ENCODE assay signal across 12 cellular contexts in the genomic region with DNA sequence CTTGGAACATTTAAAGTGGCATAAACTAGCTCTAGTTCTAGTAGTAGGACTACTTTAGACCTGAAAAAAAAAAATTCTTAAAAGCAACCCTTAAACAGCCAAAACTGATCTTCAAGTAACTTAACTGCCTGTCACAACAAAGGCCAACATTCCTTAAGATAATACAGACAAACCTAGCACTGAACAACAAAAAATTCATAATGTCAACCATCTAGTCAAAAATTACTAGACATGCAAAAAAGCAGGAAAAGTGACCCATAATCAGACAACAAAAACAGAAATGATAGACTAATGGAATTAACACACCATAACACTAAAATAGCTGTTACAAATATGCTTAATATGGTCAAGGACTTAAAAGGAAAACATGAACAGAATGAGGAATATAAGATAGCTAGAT. TPM values are rescaled to one million over a fixed set of nuclear protein-coding genes. Genes with fewer than 3 reads are reported as not detected.
"Had no signal": no experiment of that assay in that cellular context is flagged by ENCODE, and none has a peak within 500 bp of the region (broad histone marks: within the 10 kb centered on the region; RNA-seq: fewer than 3 reads in every experiment).

No MANE protein-coding gene starts in this region.

- FAIRE-seq: HepG2 had no signal

- ATAC-seq: HCT116, HepG2 had no signal

- DNase-seq: GM23248, GOT3, H7, IMR-90, KBM-7 had no signal

- H3K9ac ChIP-seq: GM23248, KMS-11 had no signal

- H3K4me1 ChIP-seq: HAP-1 had no signal

- H3K27ac ChIP-seq: GM23248, HL-60, KMS-11 had no signal

- H3K4me3 ChIP-seq: GM23248, HAP-1 had no signal

- H3K4me2 ChIP-seq: KMS-11 had no signal

- H2AFZ ChIP-seq: GM23248 had no signal

- H3K36me3 ChIP-seq: HAP-1 had no signal

RNA-seq across cellular contexts. Expression of a gene that starts 6.7 kb away (rescaled TPM):
- total RNA-seq: GM23248, HT1080 had no signal

RNA-seq across cellular contexts. Expression of a gene that starts 16.9 kb away (rescaled TPM):
- total RNA-seq: GM23248, H4, H7, HepG2, HT1080, IMR-90 had no signal
- polyA plus RNA-seq: HepG2, IMR-90 had no signal

RNA-seq across cellular contexts. Expression of a gene that starts 45.4 kb away (rescaled TPM):
- total RNA-seq: GM23248, HT1080, IMR-90 had no signal
- polyA plus RNA-seq: GM23248 had no signal
